Comparison of ENCODE assay signal across 14 cellular contexts in the genomic region with DNA sequence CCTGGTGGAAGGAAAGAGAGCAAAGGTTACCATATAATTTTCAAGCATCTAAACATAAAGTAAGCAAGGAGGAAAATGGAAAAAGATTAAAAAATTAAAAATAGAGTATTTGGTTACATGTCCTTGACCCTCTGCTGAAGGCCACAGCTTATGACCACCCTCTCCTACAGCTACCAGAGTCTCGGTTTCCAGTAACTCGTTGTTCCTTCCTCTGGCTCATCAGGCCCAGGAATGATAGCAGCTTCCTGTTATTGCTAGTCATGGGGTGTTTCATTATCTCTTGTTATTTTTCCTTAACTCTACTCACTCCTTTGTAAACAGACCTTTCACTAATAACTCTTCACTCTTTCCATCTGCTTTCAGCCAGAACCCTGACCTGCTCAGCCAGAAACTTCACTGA.
"Had no signal": no experiment of that assay in that cellular context is flagged by ENCODE, and none has a peak within 500 bp of the region (broad histone marks: within the 10 kb centered on the region; RNA-seq: fewer than 3 reads in every experiment).

No MANE protein-coding gene starts in this region.

- H3K4me3 ChIP-seq: coronary artery, left lung, transverse colon had no signal

- H3K27me3 ChIP-seq: left lung had no signal

- DNase-seq: activated CD4-positive, alpha-beta T cell treated with anti-CD3 and anti-CD28 coated beads for 48 hours; activated CD8-positive, alpha-beta T cell treated with anti-CD3 and anti-CD28 coated beads, Interleukin-2, amount 10 ng/mL, durations not matched to agents 7 days and 5 days; activated naive CD4-positive, alpha-beta T cell; caudate nucleus; effector memory CD8-positive, alpha-beta T cell; erythroblast; glutamatergic neuron; left lung; naive B cell; stimulated activated naive B cell treated with anti-CD40 and anti-IgM and Interleukin-4, amounts not matched to agents 10 μg/mL and 1 μg/mL and 100 μg/mL, for 72 hours; T-helper 9 cell; transverse colon had no signal

- H3K9me3 ChIP-seq: left lung, transverse colon had no signal

- H3K36me3 ChIP-seq: left lung, transverse colon had no signal

- H3K27ac ChIP-seq: coronary artery, left lung, parathyroid adenoma, transverse colon had no signal

- H3K4me1 ChIP-seq: left lung, parathyroid adenoma had no signal
